ENCODE assay signal across 1 cellular context in genomic region chr19:39524495-39524894, GRCh38.
TF ChIP-seq lines count a peak whose summit lies in the region.

No MANE protein-coding gene starts in this region.

TF ChIP-seq in GM12878, 131 proteins besides CTCF, POLR2A, EP300 and RAD21:
- TF ChIP-seq SPI1 (IDR thresholded peaks at IDR 0.05; ENCODE audit: borderline replicate concordance, insufficient read depth, low read depth, low read length) (peak; percentile 43; the same call in 1 of the 2 replicates), NR2C1 (IDR thresholded peaks at IDR 0.05) (no peak), JUNB (IDR thresholded peaks at IDR 0.05) (no peak), MEF2A (IDR thresholded peaks at IDR 0.05; ENCODE audit: insufficient read depth, low read depth, low read length) (no peak)
- TF ChIP-seq, protein P1, sequence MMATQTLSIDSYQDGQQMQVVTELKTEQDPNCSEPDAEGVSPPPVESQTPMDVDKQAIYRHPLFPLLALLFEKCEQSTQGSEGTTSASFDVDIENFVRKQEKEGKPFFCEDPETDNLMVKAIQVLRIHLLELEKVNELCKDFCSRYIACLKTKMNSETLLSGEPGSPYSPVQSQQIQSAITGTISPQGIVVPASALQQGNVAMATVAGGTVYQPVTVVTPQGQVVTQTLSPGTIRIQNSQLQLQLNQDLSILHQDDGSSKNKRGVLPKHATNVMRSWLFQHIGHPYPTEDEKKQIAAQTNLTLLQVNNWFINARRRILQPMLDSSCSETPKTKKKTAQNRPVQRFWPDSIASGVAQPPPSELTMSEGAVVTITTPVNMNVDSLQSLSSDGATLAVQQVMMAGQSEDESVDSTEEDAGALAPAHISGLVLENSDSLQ (IDR thresholded peaks at IDR 0.05): peak; percentile 66
